ENCODE assay signal across 1 cellular context in genomic region chr17:66474810-66475497, GRCh38.
TF ChIP-seq lines count a peak whose summit lies in the region.

No MANE protein-coding gene starts in this region.

TF ChIP-seq in WTC11, 78 proteins besides CTCF, POLR2A, EP300 and RAD21 (continued from another document):
- TF ChIP-seq, protein P1, sequence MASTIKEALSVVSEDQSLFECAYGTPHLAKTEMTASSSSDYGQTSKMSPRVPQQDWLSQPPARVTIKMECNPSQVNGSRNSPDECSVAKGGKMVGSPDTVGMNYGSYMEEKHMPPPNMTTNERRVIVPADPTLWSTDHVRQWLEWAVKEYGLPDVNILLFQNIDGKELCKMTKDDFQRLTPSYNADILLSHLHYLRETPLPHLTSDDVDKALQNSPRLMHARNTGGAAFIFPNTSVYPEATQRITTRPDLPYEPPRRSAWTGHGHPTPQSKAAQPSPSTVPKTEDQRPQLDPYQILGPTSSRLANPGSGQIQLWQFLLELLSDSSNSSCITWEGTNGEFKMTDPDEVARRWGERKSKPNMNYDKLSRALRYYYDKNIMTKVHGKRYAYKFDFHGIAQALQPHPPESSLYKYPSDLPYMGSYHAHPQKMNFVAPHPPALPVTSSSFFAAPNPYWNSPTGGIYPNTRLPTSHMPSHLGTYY (CRISPR knock-in tag; IDR thresholded peaks at IDR 0.05) = no peak
- TF ChIP-seq, protein P2, sequence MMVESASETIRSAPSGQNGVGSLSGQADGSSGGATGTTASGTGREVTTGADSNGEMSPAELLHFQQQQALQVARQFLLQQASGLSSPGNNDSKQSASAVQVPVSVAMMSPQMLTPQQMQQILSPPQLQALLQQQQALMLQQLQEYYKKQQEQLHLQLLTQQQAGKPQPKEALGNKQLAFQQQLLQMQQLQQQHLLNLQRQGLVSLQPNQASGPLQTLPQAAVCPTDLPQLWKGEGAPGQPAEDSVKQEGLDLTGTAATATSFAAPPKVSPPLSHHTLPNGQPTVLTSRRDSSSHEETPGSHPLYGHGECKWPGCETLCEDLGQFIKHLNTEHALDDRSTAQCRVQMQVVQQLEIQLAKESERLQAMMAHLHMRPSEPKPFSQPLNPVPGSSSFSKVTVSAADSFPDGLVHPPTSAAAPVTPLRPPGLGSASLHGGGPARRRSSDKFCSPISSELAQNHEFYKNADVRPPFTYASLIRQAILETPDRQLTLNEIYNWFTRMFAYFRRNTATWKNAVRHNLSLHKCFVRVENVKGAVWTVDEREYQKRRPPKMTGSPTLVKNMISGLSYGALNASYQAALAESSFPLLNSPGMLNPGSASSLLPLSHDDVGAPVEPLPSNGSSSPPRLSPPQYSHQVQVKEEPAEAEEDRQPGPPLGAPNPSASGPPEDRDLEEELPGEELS (CRISPR knock-in tag; IDR thresholded peaks at IDR 0.05) = no peak
- no peak for TF ChIP-seq SMAD4 (CRISPR knock-in tag; IDR thresholded peaks at IDR 0.05)
